ENCODE assay signal across 1 cellular context in genomic region chr2:110768591-110768990, GRCh38.
TF ChIP-seq lines count a peak whose summit lies in the region.

No MANE protein-coding gene starts in this region.

TF ChIP-seq in HepG2, 621 proteins besides CTCF, POLR2A, EP300 and RAD21 (continued from another document and continues in another):
- no peak for TF ChIP-seq HNF1B (CRISPR knock-in tag; IDR thresholded peaks at IDR 0.05)
- no peak for TF ChIP-seq ZZZ3 (CRISPR knock-in tag; IDR thresholded peaks at IDR 0.05; ENCODE audit: borderline replicate concordance)
- TF ChIP-seq ZNF780A (CRISPR knock-in tag; IDR thresholded peaks at IDR 0.05) = no peak
- TF ChIP-seq KAT8 (CRISPR knock-in tag; IDR thresholded peaks at IDR 0.05) = peak; percentile 45; the same call in 1 of the 2 replicates
- no peak for TF ChIP-seq SETDB1 (CRISPR knock-in tag; IDR thresholded peaks at IDR 0.05; ENCODE audit: borderline replicate concordance)
- 0 out of 2 replicates have a peak, but pooled peaks have one; percentile 21 for TF ChIP-seq TCF7L2 (IDR thresholded peaks at IDR 0.05; ENCODE audit: low read depth, low read length)
- no peak for TF ChIP-seq MYNN (CRISPR knock-in tag; IDR thresholded peaks at IDR 0.05; ENCODE audit: low read depth)
- peak; percentile 44; the same call in 1 of the 2 replicates for TF ChIP-seq ATF2 (CRISPR knock-in tag; IDR thresholded peaks at IDR 0.05)
- peak; percentile 95 for TF ChIP-seq ZNF746 (CRISPR knock-in tag; IDR thresholded peaks at IDR 0.05)
- no peak for TF ChIP-seq HNRNPH1 (optimal IDR thresholded peaks at IDR 0.05; ENCODE audit: low read depth, low read length)
- no peak for TF ChIP-seq RNF2 (conservative IDR thresholded peaks at IDR 0.05; ENCODE audit: low read depth)
- peak; percentile 65; the same call in 1 of the 2 replicates for TF ChIP-seq SP5 (CRISPR knock-in tag; IDR thresholded peaks at IDR 0.05; ENCODE audit: borderline replicate concordance, low read depth)
- TF ChIP-seq ARID2 (CRISPR knock-in tag; IDR thresholded peaks at IDR 0.05; ENCODE audit: borderline replicate concordance) = no peak
- peak; percentile 85; the same call in 1 of the 2 replicates for TF ChIP-seq ZNF205 (CRISPR knock-in tag; IDR thresholded peaks at IDR 0.05)
- TF ChIP-seq ZNF10 (CRISPR knock-in tag; IDR thresholded peaks at IDR 0.05; ENCODE audit: borderline replicate concordance, low read depth) = no peak
- no peak for TF ChIP-seq NBN (conservative IDR thresholded peaks at IDR 0.05)
- no peak for TF ChIP-seq U2AF2 (IDR thresholded peaks at IDR 0.05; ENCODE audit: low read depth, low read length)
- no peak for TF ChIP-seq ZSCAN20 (CRISPR knock-in tag; IDR thresholded peaks at IDR 0.05; ENCODE audit: borderline replicate concordance)
- TF ChIP-seq CEBPB (IDR thresholded peaks at IDR 0.05; ENCODE audit: borderline replicate concordance, low read depth, low read length) = no peak
- TF ChIP-seq CEBPG (CRISPR knock-in tag; IDR thresholded peaks at IDR 0.05) = no peak
- peak; percentile 36; the same call in 1 of the 2 replicates for TF ChIP-seq SP4 (CRISPR knock-in tag; IDR thresholded peaks at IDR 0.05)
- TF ChIP-seq ZBTB7A (CRISPR knock-in tag; IDR thresholded peaks at IDR 0.05) = no peak
- no peak for TF ChIP-seq CREB1 (IDR thresholded peaks at IDR 0.05)
- TF ChIP-seq CREB1 (CRISPR knock-in tag; IDR thresholded peaks at IDR 0.05) = peak; percentile 72
- no peak for TF ChIP-seq GMEB2 (CRISPR knock-in tag; IDR thresholded peaks at IDR 0.05; ENCODE audit: low read depth)
- no peak for TF ChIP-seq ATF1 (CRISPR knock-in tag; IDR thresholded peaks at IDR 0.05)
- TF ChIP-seq FOXJ3 (CRISPR knock-in tag; IDR thresholded peaks at IDR 0.05; ENCODE audit: borderline replicate concordance) = peak; percentile 57; the same call in 1 of the 2 replicates
- TF ChIP-seq ZNF225 (CRISPR knock-in tag; IDR thresholded peaks at IDR 0.05) = no peak
- no peak for TF ChIP-seq ZNF350 (CRISPR knock-in tag; IDR thresholded peaks at IDR 0.05; ENCODE audit: borderline replicate concordance, low read depth)
- no peak for TF ChIP-seq BRF2 (CRISPR knock-in tag; IDR thresholded peaks at IDR 0.05)
- no peak for TF ChIP-seq ZFP82 (CRISPR knock-in tag; IDR thresholded peaks at IDR 0.05; ENCODE audit: borderline replicate concordance)
- no peak for TF ChIP-seq UBTF (CRISPR knock-in tag; IDR thresholded peaks at IDR 0.05)
- peak; percentile 96 for TF ChIP-seq SOX5 (CRISPR knock-in tag; IDR thresholded peaks at IDR 0.05; ENCODE audit: borderline replicate concordance)
- peak; percentile 79 for TF ChIP-seq TBL1XR1 (IDR thresholded peaks at IDR 0.05; ENCODE audit: borderline replicate concordance, low read length, partially characterized antibody)
- TF ChIP-seq BCLAF1 (IDR thresholded peaks at IDR 0.05) = no peak
- no peak; the same call in 1 of the 2 replicates for TF ChIP-seq HNF4G (IDR thresholded peaks at IDR 0.05; ENCODE audit: borderline replicate concordance, low read depth, low read length)
- no peak for TF ChIP-seq HNF4G (CRISPR knock-in tag; IDR thresholded peaks at IDR 0.05; ENCODE audit: borderline replicate concordance, low read depth)
- TF ChIP-seq SPEN (CRISPR knock-in tag; IDR thresholded peaks at IDR 0.05; ENCODE audit: low read depth) = no peak
- TF ChIP-seq HBP1 (CRISPR knock-in tag; IDR thresholded peaks at IDR 0.05; ENCODE audit: low read depth) = no peak
- TF ChIP-seq ZNF841 (CRISPR knock-in tag; IDR thresholded peaks at IDR 0.05; ENCODE audit: borderline replicate concordance) = no peak
- TF ChIP-seq ZBTB49 (CRISPR knock-in tag; IDR thresholded peaks at IDR 0.05; ENCODE audit: borderline replicate concordance) = no peak
- TF ChIP-seq KLF16 (CRISPR knock-in tag; IDR thresholded peaks at IDR 0.05) = peak in 1 of 2 experiments; percentile 61; a peak in 1 of 4 replicates
- TF ChIP-seq ZNF609 (CRISPR knock-in tag; IDR thresholded peaks at IDR 0.05; ENCODE audit: borderline replicate concordance) = peak; percentile 97
- no peak for TF ChIP-seq SRSF1 (optimal IDR thresholded peaks at IDR 0.05; ENCODE audit: low read depth, low read length)
- no peak for TF ChIP-seq SMAD9 (CRISPR knock-in tag; IDR thresholded peaks at IDR 0.05)
